ENCODE assay signal across 8 cellular contexts in genomic region chrX:119784747-119785446, GRCh38. TPM values are rescaled to one million over a fixed set of nuclear protein-coding genes. Genes with fewer than 3 reads are reported as not detected.
DNase-seq lines count a peak whose midpoint lies in the region; ATAC-seq and TF ChIP-seq lines count a peak whose summit lies in the region.

No MANE protein-coding gene starts in this region.

- H3K4me1 ChIP-seq in KMS-11 (ENCODE audit: low read depth, poor library complexity, severe bottlenecking) (peaks cover 33% of the 10 kb centered on the region), colonic mucosa (peaks cover 4% of the 10 kb centered on the region), psoas muscle (no peaks in the 10 kb centered on the region)

- peaks cover 23% of the 10 kb centered on the region for H4K20me1 ChIP-seq in KMS-11 (ENCODE audit: insufficient read depth)

- H3K4me2 ChIP-seq in KMS-11, result no peak overlapping the region

- H3K79me2 ChIP-seq in KMS-11 (ENCODE audit: insufficient read depth, low read depth), result peaks cover 43% of the 10 kb centered on the region

- H3K27ac ChIP-seq in KMS-11, result no peak overlapping the region; the same call in 1 of the 2 replicates
- no peak overlapping the region for H3K27ac ChIP-seq in colonic mucosa
- H3K27ac ChIP-seq in psoas muscle, result no peak overlapping the region

- TF ChIP-seq CTCF in KMS-11 (conservative IDR thresholded peaks at IDR 0.05; ENCODE audit: low read depth, low read length) (peak; percentile 73), WI38 (IDR thresholded peaks at IDR 0.05; ENCODE audit: low read depth, low read length) (peak; percentile 57), colonic mucosa (IDR thresholded peaks at IDR 0.05) (peak; percentile 41), psoas muscle (IDR thresholded peaks at IDR 0.05) (peak; percentile 10)

- no peak overlapping the region for H2AFZ ChIP-seq in KMS-11 (ENCODE audit: low read depth)

- no peaks in the 10 kb centered on the region for H3K27me3 ChIP-seq in KMS-11 (ENCODE audit: insufficient read depth, low read depth)
- H3K27me3 ChIP-seq in colonic mucosa, result no peaks in the 10 kb centered on the region
- no peaks in the 10 kb centered on the region for H3K27me3 ChIP-seq in psoas muscle (ENCODE audit: insufficient read depth in 3 of 3, low read length in 2 of 3)

- peaks cover 10% of the 10 kb centered on the region; the same call in 1 of the 2 replicates for H3K36me3 ChIP-seq in KMS-11 (ENCODE audit: insufficient read depth)
- no peaks in the 10 kb centered on the region for H3K36me3 ChIP-seq in colonic mucosa
- H3K36me3 ChIP-seq in psoas muscle (ENCODE audit: insufficient read depth in 1 of 2, low read depth in 1 of 2), result peaks cover 3 to 77% of the 10 kb centered on the region in 2 donors

- DNase-seq in NCI-H2196 (lab: John Stamatoyannopoulos, UW; ENCODE audit: unreplicated experiment) (peak; percentile 0), NCI-H2196 treated with DMSO at 0.1 percent for 48 hours (lab: John Stamatoyannopoulos, UW; ENCODE audit: unreplicated experiment) (no peak), colonic mucosa (peak; percentile 37), psoas muscle (no peak), A172 (ENCODE audit: low spot score) (no peak)

- intact Hi-C loops in colonic mucosa (cut with DNase I) (no loop called here), psoas muscle (cut with DNase I) (no loop called here)

- no peaks in the 10 kb centered on the region for H3K9me3 ChIP-seq in colonic mucosa
- H3K9me3 ChIP-seq in psoas muscle, result no peaks in the 10 kb centered on the region

- H3K9ac ChIP-seq in KMS-11 (no peak overlapping the region), colonic mucosa (ENCODE audit: low read depth in 2 of 2, low read length in 2 of 2) (no peak overlapping the region)

- ATAC-seq in psoas muscle, result peak in 1 of 4 donors; percentile 48
- no peak for ATAC-seq in GM18870 (IDR thresholded peaks at IDR 0.05; ENCODE audit: unreplicated experiment)

- H3K4me3 ChIP-seq in KMS-11 (IDR thresholded peaks at IDR 0.05; ENCODE audit: insufficient read depth, low read depth, low read length) (no peak overlapping the region), WI38 (ENCODE audit: low read depth, low read length) (no peak overlapping the region), colonic mucosa (no peak overlapping the region), psoas muscle (no peak overlapping the region)

- WGBS in psoas muscle, 3 donors, result 77 to 86% (median 85%) methylated on average over 14 of the region's 14 CpGs

RNA-seq across cellular contexts. Expression of gene RPL39, which starts 6.5 kb away (rescaled TPM):
- total RNA-seq in colonic mucosa (1,000 to 10,000 TPM; 1,267 to 1,593 TPM), psoas muscle (1,000 to 10,000 TPM; 1,072 to 1,581 (median 1,334) TPM)
- 1,000 to 10,000 TPM; 4,009 to 6,099 (median 4,489) TPM for polyA plus RNA-seq in psoas muscle
- total RNA-seq in A172 (2014; rRNA removed; shearing (Covaris generic)), result 1,038 and 3,069 TPM in 2 replicates

RNA-seq across cellular contexts. Expression of gene SOWAHD, which starts 26.5 kb away (rescaled TPM):
- 1 to 10 TPM; 3.2 to 4.9 TPM for total RNA-seq in colonic mucosa
- total RNA-seq in psoas muscle, result not detected
- polyA plus RNA-seq in psoas muscle, result under 1 TPM in 2 of 3 donors, not detected in 1; 0.03 TPM
- 0.72 TPM in 1 of 2 replicates, not detected in the other for total RNA-seq in A172 (2014; rRNA removed; shearing (Covaris generic))

Comparison
In these comparisons a context has a peak if more than half of its experiments do, and no peak if none do; other contexts are left out.
1. DNase-seq: peak in NCI-H2196 (single experiment) and colonic mucosa (single experiment); none in NCI-H2196 treated with DMSO at 0.1 percent for 48 hours (single experiment), psoas muscle (0 of 2) and A172 (single experiment).
2. CTCF ChIP-seq: peak in every context shown above with its lines; median percentile 73 in KMS-11; 57 in WI38; 41 in colonic mucosa; 10 in psoas muscle.